Comparison of ENCODE assay signal across 1 cellular context in genomic region chr15:40941528-40942336, GRCh38.
TF ChIP-seq lines count a peak whose summit lies in the region.

No MANE protein-coding gene starts in this region.

TF ChIP-seq in SK-N-SH, 30 proteins besides CTCF, POLR2A, EP300 and RAD21 (continued from another document):
- no peak for TF ChIP-seq RXRA (IDR thresholded peaks at IDR 0.05; ENCODE audit: borderline replicate concordance, low read depth)
- TF ChIP-seq REST (IDR thresholded peaks at IDR 0.05; ENCODE audit: low read depth, low read length), result no peak
- TF ChIP-seq RFX5 (IDR thresholded peaks at IDR 0.05; ENCODE audit: low read length), result no peak
- TF ChIP-seq IRF3 (IDR thresholded peaks at IDR 0.05; ENCODE audit: low read depth, low read length), result no peak
- TF ChIP-seq SIN3A (IDR thresholded peaks at IDR 0.05; ENCODE audit: borderline replicate concordance, low read depth, low read length), result peak; percentile 50; the same call in 1 of the 2 replicates
- TF ChIP-seq PBX3 (IDR thresholded peaks at IDR 0.05), result no peak
- TF ChIP-seq EZH2phosphoT487 (IDR thresholded peaks at IDR 0.05; ENCODE audit: borderline replicate concordance, low read depth), result no peak
- TF ChIP-seq MAX (IDR thresholded peaks at IDR 0.05; ENCODE audit: low read depth), result peak; percentile 92
- TF ChIP-seq FOSL2 (IDR thresholded peaks at IDR 0.05; ENCODE audit: borderline replicate concordance, low read depth), result peak; percentile 5; the same call in 1 of the 2 replicates
TF ChIP-seq in SK-N-SH: peak in this region for 8.
